ENCODE assay signal across 8 cellular contexts in the genomic region with DNA sequence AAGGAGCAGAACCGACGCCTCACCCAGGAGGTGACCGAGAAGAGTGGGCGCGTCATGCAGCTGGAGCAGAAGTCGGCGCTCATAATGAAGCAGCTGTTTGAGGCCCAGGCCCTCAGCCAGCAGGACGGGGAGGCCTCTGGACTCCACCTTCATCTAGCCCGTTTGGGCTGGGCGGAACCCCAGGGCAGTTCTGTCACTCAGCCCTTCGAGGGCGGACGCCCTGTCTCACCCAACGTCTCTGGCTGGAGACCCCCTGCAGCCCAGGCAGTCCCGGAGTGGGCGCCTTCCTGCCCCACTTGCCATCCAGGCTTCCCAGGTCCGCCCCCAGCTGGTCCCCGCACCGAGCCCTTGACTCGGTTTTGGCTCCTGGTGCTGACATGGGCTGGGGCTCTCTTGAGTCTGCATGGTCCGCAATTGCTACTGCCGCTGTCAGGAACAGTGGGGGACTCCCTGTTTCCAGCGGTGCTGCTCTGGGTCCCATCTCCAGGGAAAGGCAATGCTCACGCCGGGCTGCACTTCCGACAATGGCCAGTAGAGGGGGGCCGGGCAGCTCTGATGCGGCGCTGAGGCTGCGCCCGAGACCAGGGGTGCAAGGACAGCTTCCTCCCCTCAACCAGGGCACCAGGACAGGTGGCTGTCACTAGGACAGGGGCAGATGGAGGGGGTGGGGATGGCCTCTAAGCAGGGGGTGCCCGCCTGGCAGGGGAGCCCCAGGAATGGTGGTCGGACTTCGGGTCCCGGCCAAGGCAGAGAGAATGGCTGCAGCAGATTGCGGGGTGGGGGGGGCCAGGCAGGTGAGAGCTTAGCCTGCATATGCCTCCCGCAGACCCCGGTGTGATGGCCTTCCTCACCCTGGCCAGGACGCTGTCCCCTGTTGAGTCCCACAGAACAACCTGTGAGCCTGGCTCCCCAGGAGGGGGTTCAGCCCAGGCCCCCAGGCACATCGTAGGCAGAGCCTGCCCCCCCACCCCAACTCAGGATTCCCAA.
DNase-seq lines count a peak whose midpoint lies in the region; ATAC-seq and TF ChIP-seq lines count a peak whose summit lies in the region.

No MANE protein-coding gene starts in this region.

- no TSS peak for BruUV-seq in Panc1 (replicated peaks; lab: Mats Ljungman, UMichigan)

- TF ChIP-seq CTCF in Panc1 (IDR thresholded peaks at IDR 0.05), result peak; percentile 99
- peak; percentile 99 for TF ChIP-seq CTCF in fibroblast of the aortic adventitia (IDR thresholded peaks at IDR 0.05; ENCODE audit: insufficient read depth, low read length)

- peak overlapping the region; percentile 12 for H3K9ac ChIP-seq in neuronal stem cell (ENCODE audit: low read depth, low read length, poor library complexity)

- no peak overlapping the region for H3K4ac ChIP-seq in neuronal stem cell (ENCODE audit: low read length)

- H3K14ac ChIP-seq in neuronal stem cell (ENCODE audit: low read length), result peak overlapping the region; percentile 56

- no peak overlapping the region for H3K18ac ChIP-seq in neuronal stem cell (ENCODE audit: low read length)

- peak overlapping the region; percentile 88 for H2AK5ac ChIP-seq in neuronal stem cell (ENCODE audit: low read depth, low read length)

- peaks cover 11% of the 10 kb centered on the region for H3K4me1 ChIP-seq in Panc1 (ENCODE audit: control insufficient read depth, insufficient read depth, low read length)
- H3K4me1 ChIP-seq in neuronal stem cell (ENCODE audit: control insufficient read depth in 2 of 2, insufficient read depth in 1 of 2, low read depth in 1 of 2, low read length in 2 of 2), result no peaks in the 10 kb centered on the region

- H3K36me3 ChIP-seq in Panc1 (ENCODE audit: control insufficient read depth, insufficient read depth, low read length) (peaks cover 10% of the 10 kb centered on the region), neuronal stem cell (replicated peaks in 1 of 2; ENCODE audit: control insufficient read depth in 2 of 2, insufficient read depth in 2 of 2, low read length in 2 of 2) (peaks cover 14 to 75% of the 10 kb centered on the region in 2 donors)

- H3K9me3 ChIP-seq in Panc1 (ENCODE audit: control insufficient read depth, insufficient read depth, low read depth, low read length), result no peaks in the 10 kb centered on the region
- H3K9me3 ChIP-seq in neuronal stem cell (replicated peaks in 1 of 2; ENCODE audit: control insufficient read depth in 2 of 2, insufficient read depth in 1 of 2, low read depth in 1 of 2, low read length in 2 of 2), result no peaks in the 10 kb centered on the region

- no peak overlapping the region for H2BK12ac ChIP-seq in neuronal stem cell (ENCODE audit: low read length)

- H3K27me3 ChIP-seq in Panc1 (ENCODE audit: control insufficient read depth, insufficient read depth, low read length) (no peaks in the 10 kb centered on the region), neuronal stem cell (ENCODE audit: control insufficient read depth in 3 of 3, insufficient read depth in 3 of 3, low read depth in 1 of 3, low read length in 3 of 3) (no peaks in the 10 kb centered on the region)

- no peak overlapping the region for H2BK15ac ChIP-seq in neuronal stem cell (ENCODE audit: low read length)

- H2BK120ac ChIP-seq in neuronal stem cell (ENCODE audit: low read depth, low read length), result no peak overlapping the region

- intact Hi-C loops in Panc1 (cut with micrococcal nuclease; ENCODE audit: unreplicated experiment), result no loop called here

- H3K27ac ChIP-seq in Panc1 (ENCODE audit: low read length) (no peak overlapping the region), neuronal stem cell (replicated peaks; ENCODE audit: low read length) (no peak overlapping the region)

- H3K23ac ChIP-seq in neuronal stem cell (ENCODE audit: low read depth, low read length, poor library complexity), result peak overlapping the region; percentile 89

- no CpG with 5 or more reads among the region's 40 CpGs for WGBS in neuronal stem cell (ENCODE audit: extremely low coverage in 2 of 2, insufficient read length in 2 of 2, insufficient replicate concordance in 1 of 2), 2 donors

- peaks cover 27% of the 10 kb centered on the region for H3K79me1 ChIP-seq in neuronal stem cell (ENCODE audit: low read depth, low read length)

- CTCF ChIA-PET in Panc1 (lab: Charles Lee), result interaction anchor here (0.5 to 1.3 kb wide), 6 partner anchors 11 to 299 kb away, joined by 3 to 9 read pairs (median 6); no protein-coding TSS in a partner anchor

- peak; percentile 65 for ATAC-seq in HG02840 (IDR thresholded peaks at IDR 0.05; ENCODE audit: low FRiP score, unreplicated experiment)
- ATAC-seq in Panc1, result peak; percentile 87
- ATAC-seq in GM21717 (IDR thresholded peaks at IDR 0.05; ENCODE audit: unreplicated experiment), result no peak

- DNase-seq in GM03348 (ENCODE audit: low spot score) (peak; percentile 87), Panc1 (ENCODE audit: low read depth, low spot score) (peak; percentile 27), fibroblast of the aortic adventitia (ENCODE audit: low read depth) (peak; percentile 45), neuronal stem cell (ENCODE audit: low spot score) (peak; percentile 51), superior temporal gyrus (ENCODE audit: extremely low spot score) (peak; percentile 76)
- peak; percentile 39 to 66 for DNase-seq in activated T-helper 1 cell treated with anti-CD3 and anti-CD28 coated beads, Interleukin-2, amount 50 U/mL, for 16 hours (ENCODE audit: low read depth in 1 of 2, low spot score in 1 of 2)

- in situ Hi-C loops in Panc1 (cut with HindIII; ENCODE audit: low pct_unique_long_range_greater_than_20kb, low sequenced_read_pairs), result no loop called here

- POLR2A ChIA-PET in Panc1 (lab: Charles Lee), result interaction anchor here (0.6 kb wide), 1 partner anchor 791 kb away, joined by 10 read pairs; no protein-coding TSS in a partner anchor

- H3K4me3 ChIP-seq in Panc1 (ENCODE audit: low read depth in 2 of 2, low read length in 2 of 2) (no peak overlapping the region), fibroblast of the aortic adventitia (ENCODE audit: low read depth, low read length) (no peak overlapping the region), neuronal stem cell (ENCODE audit: low read length in 2 of 2) (no peak overlapping the region)

- H3K4me2 ChIP-seq in neuronal stem cell (ENCODE audit: insufficient read depth, low read length, poor library complexity, severe bottlenecking), result no peak overlapping the region

- peak overlapping the region; percentile 60 for H2BK5ac ChIP-seq in neuronal stem cell (ENCODE audit: low read length)

- H2AFZ ChIP-seq in neuronal stem cell (ENCODE audit: low read length), result no peak overlapping the region

- H4K91ac ChIP-seq in neuronal stem cell (ENCODE audit: low read depth, low read length, poor library complexity), result no peak overlapping the region

- H4K8ac ChIP-seq in neuronal stem cell (ENCODE audit: low read depth, low read length), result no peak overlapping the region

Comparison
In these comparisons a context has a peak if more than half of its experiments do, and no peak if none do; other contexts are left out.
1. DNase-seq: peak in every context shown above with its lines; median percentile 87 in GM03348; 76 in superior temporal gyrus; 52 in activated T-helper 1 cell treated with anti-CD3 and anti-CD28 coated beads, Interleukin-2, amount 50 U/mL, for 16 hours; 51 in neuronal stem cell; 45 in fibroblast of the aortic adventitia; 27 in Panc1.